In genomic region chr2:191152841-191153240, GRCh38 we compare ENCODE assay signal across 9 cellular contexts. TPM values are rescaled to one million over a fixed set of nuclear protein-coding genes. Genes with fewer than 3 reads are reported as not detected.
DNase-seq lines count a peak whose midpoint lies in the region; ATAC-seq and TF ChIP-seq lines count a peak whose summit lies in the region.
"Had no signal": no experiment of that assay in that cellular context is flagged by ENCODE, and none has a peak within 500 bp of the region (broad histone marks: within the 10 kb centered on the region; RNA-seq: fewer than 3 reads in every experiment).

No MANE protein-coding gene starts in this region.

- H3K4me3 ChIP-seq in fibroblast of the aortic adventitia (ENCODE audit: low read depth, low read length) = no peak overlapping the region

- no peak for TF ChIP-seq CTCF in fibroblast of the aortic adventitia (IDR thresholded peaks at IDR 0.05; ENCODE audit: insufficient read depth, low read length)
- TF ChIP-seq CTCF in GM20000 (IDR thresholded peaks at IDR 0.05; ENCODE audit: extremely low read depth, missing control alignments) = no peak

- peak; percentile 38 for DNase-seq in AG08395 (ENCODE audit: low spot score)
- peak; percentile 28 for DNase-seq in SW480 (ENCODE audit: low spot score)
- peak; percentile 57 for DNase-seq in fibroblast of the aortic adventitia (ENCODE audit: low read depth)
- no peak for DNase-seq in GM20000 (ENCODE audit: low spot score)
- DNase-seq: endodermal cell had no signal

- ATAC-seq in GM18861 (IDR thresholded peaks at IDR 0.05; ENCODE audit: unreplicated experiment) (peak; percentile 37), HG03039 (IDR thresholded peaks at IDR 0.05; ENCODE audit: unreplicated experiment) (no peak), GM21381 (IDR thresholded peaks at IDR 0.05; ENCODE audit: unreplicated experiment) (no peak), HG03045 (IDR thresholded peaks at IDR 0.05; ENCODE audit: unreplicated experiment) (no peak)

RNA-seq across cellular contexts. Expression of gene STAT4, which starts 2.0 kb away (rescaled TPM):
- total RNA-seq in fibroblast of the aortic adventitia (ENCODE audit: low replicate concordance) = 0.54 and 0.98 TPM in 2 replicates
